ENCODE assay signal across 2 cellular contexts in genomic region chr21:25568230-25568629, GRCh38.
A peak's percentile ranks its signal among the peaks of the same experiment; 100 is the strongest.
TF ChIP-seq lines count a peak whose summit lies in the region.

No MANE protein-coding gene starts in this region.

TF ChIP-seq in liver, 16 proteins besides CTCF, POLR2A, EP300 and RAD21 (continued from another document):
- TF ChIP-seq HNF4G (IDR thresholded peaks at IDR 0.05) = no peak
- TF ChIP-seq NR2F2 (IDR thresholded peaks at IDR 0.05) = peak; percentile 35
- TF ChIP-seq JUND (IDR thresholded peaks at IDR 0.05) = no peak
- TF ChIP-seq GABPA (IDR thresholded peaks at IDR 0.05 in 1 of 2, conservative IDR thresholded peaks at IDR 0.05 in 1 of 2) = no peak

TF ChIP-seq in HepG2, 621 proteins besides CTCF, POLR2A, EP300 and RAD21 (continued from another document):
- no peak for TF ChIP-seq ZBED4 (CRISPR knock-in tag; IDR thresholded peaks at IDR 0.05; ENCODE audit: borderline replicate concordance)
- no peak for TF ChIP-seq PAXIP1 (CRISPR knock-in tag; conservative IDR thresholded peaks at IDR 0.05)
- TF ChIP-seq ZNF577 (CRISPR knock-in tag; IDR thresholded peaks at IDR 0.05; ENCODE audit: borderline replicate concordance, low read depth) = no peak
- no peak for TF ChIP-seq TRIM22 (IDR thresholded peaks at IDR 0.05)
- TF ChIP-seq ZNF607 (CRISPR knock-in tag; IDR thresholded peaks at IDR 0.05; ENCODE audit: borderline replicate concordance) = no peak
- TF ChIP-seq RELA (CRISPR knock-in tag; IDR thresholded peaks at IDR 0.05) = no peak
- no peak for TF ChIP-seq PHF5A (CRISPR knock-in tag; IDR thresholded peaks at IDR 0.05; ENCODE audit: low read depth, unreplicated experiment)
- TF ChIP-seq POLR2G (IDR thresholded peaks at IDR 0.05; ENCODE audit: low read depth, low read length) = no peak
- TF ChIP-seq CREB1 (IDR thresholded peaks at IDR 0.05) = no peak
- no peak for TF ChIP-seq CREB1 (CRISPR knock-in tag; IDR thresholded peaks at IDR 0.05)
- no peak for TF ChIP-seq HNF1A (IDR thresholded peaks at IDR 0.05; ENCODE audit: low read depth)
- TF ChIP-seq HNF1A (CRISPR knock-in tag; IDR thresholded peaks at IDR 0.05; ENCODE audit: borderline replicate concordance) = no peak
- no peak for TF ChIP-seq SP140L (CRISPR knock-in tag; IDR thresholded peaks at IDR 0.05; ENCODE audit: borderline replicate concordance)
- no peak for TF ChIP-seq PRDM4 (CRISPR knock-in tag; IDR thresholded peaks at IDR 0.05; ENCODE audit: borderline replicate concordance)
- TF ChIP-seq ZNF841 (CRISPR knock-in tag; IDR thresholded peaks at IDR 0.05; ENCODE audit: borderline replicate concordance) = no peak
- TF ChIP-seq CHD2 (IDR thresholded peaks at IDR 0.05; ENCODE audit: low read depth, low read length) = no peak
- TF ChIP-seq ZNF446 (CRISPR knock-in tag; IDR thresholded peaks at IDR 0.05) = no peak
- TF ChIP-seq GTF3A (CRISPR knock-in tag; conservative IDR thresholded peaks at IDR 0.05) = no peak
- no peak for TF ChIP-seq NONO (IDR thresholded peaks at IDR 0.05)
- TF ChIP-seq NONO (CRISPR knock-in tag; conservative IDR thresholded peaks at IDR 0.05) = no peak
